ENCODE assay signal across 19 cellular contexts in genomic region chr17:19305261-19305660, GRCh38. TPM values are rescaled to one million over a fixed set of nuclear protein-coding genes. Genes with fewer than 3 reads are reported as not detected.
DNase-seq lines count a peak whose midpoint lies in the region; ATAC-seq and TF ChIP-seq lines count a peak whose summit lies in the region.
"Had no signal": no experiment of that assay in that cellular context is flagged by ENCODE, and none has a peak within 500 bp of the region (broad histone marks: within the 10 kb centered on the region; RNA-seq: fewer than 3 reads in every experiment).

No MANE protein-coding gene starts in this region.

- no peak for DNase-seq in activated CD4-positive, alpha-beta memory T cell treated with anti-CD3 and anti-CD28 coated beads, Interleukin-2, amount 10 ng/mL, durations not matched to agents 7 days and 5 days
- DNase-seq in activated CD4-positive, alpha-beta memory T cell treated with anti-CD3 and anti-CD28 coated beads for 36 hours: no peak
- DNase-seq in amniotic epithelial cell (ENCODE audit: low read depth) (peak; percentile 48), sigmoid colon (peak; percentile 43), G401 (ENCODE audit: low spot score) (no peak)
- DNase-seq in stimulated activated CD4-positive, alpha-beta T cell treated with anti-CD3 and anti-CD28 coated beads, Interleukin-1b, Interleukin-23, amount 100 ng/mL, for 48 hours: no peak
- DNase-seq: activated gamma-delta T cell; COR-L47; GDM1; IMR-90; left colon; NCI-H1417 treated with DMSO at 0.1 percent for 48 hours; NCI-H2227 treated with DMSO at 0.1 percent for 48 hours; SJCRH30; stimulated activated naive CD4-positive, alpha-beta T cell had no signal

- peak overlapping the region; percentile 83 for H3K4me2 ChIP-seq in KMS-11
- H3K4me2 ChIP-seq: smooth muscle cell had no signal

- H3K4me3 ChIP-seq in KMS-11 (IDR thresholded peaks at IDR 0.05; ENCODE audit: insufficient read depth, low read depth, low read length) (no peak overlapping the region), sigmoid colon (no peak overlapping the region)
- H3K4me3 ChIP-seq: pancreas, SJCRH30, smooth muscle cell had no signal

- H2AFZ ChIP-seq in KMS-11 (ENCODE audit: low read depth): no peak overlapping the region

- no peaks in the 10 kb centered on the region for H3K9me3 ChIP-seq in sigmoid colon
- H3K9me3 ChIP-seq: pancreas, SJCRH30 had no signal

- 56 to 62% methylated on average over 5 of the region's 5 CpGs for WGBS in sigmoid colon, 2 donors

- no peak for ATAC-seq in HG02763 (IDR thresholded peaks at IDR 0.05; ENCODE audit: unreplicated experiment)
- ATAC-seq: left colon, pancreas had no signal

- TF ChIP-seq CTCF in KMS-11 (conservative IDR thresholded peaks at IDR 0.05; ENCODE audit: low read depth, low read length): no peak
- no peak for TF ChIP-seq CTCF in sigmoid colon (IDR thresholded peaks at IDR 0.05)

- H3K4me1 Mint-ChIP-seq in activated CD4-positive, alpha-beta memory T cell treated with anti-CD3 and anti-CD28 coated beads, Interleukin-2, amount 10 ng/mL, durations not matched to agents 7 days and 5 days: peaks cover 41% of the 10 kb centered on the region
- H3K4me1 Mint-ChIP-seq in activated CD4-positive, alpha-beta memory T cell treated with anti-CD3 and anti-CD28 coated beads for 36 hours (ENCODE audit: low read depth): peaks cover 28% of the 10 kb centered on the region

- no peaks in the 10 kb centered on the region for H4K20me1 ChIP-seq in KMS-11 (ENCODE audit: insufficient read depth)

- POLR2A ChIA-PET in activated CD4-positive, alpha-beta memory T cell treated with anti-CD3 and anti-CD28 coated beads, Interleukin-2, amount 10 ng/mL, durations not matched to agents 7 days and 5 days (lab: Charles Lee): interaction anchor here (0.6 to 2.2 kb wide), 4 partner anchors 14 to 343 kb away, joined by 3 to 14 read pairs (median 5); partner anchors contain the start of gene ALDH3A2
- POLR2A ChIA-PET in activated CD4-positive, alpha-beta memory T cell treated with anti-CD3 and anti-CD28 coated beads for 36 hours (lab: Charles Lee): interaction anchor here (0.9 to 2.0 kb wide), 3 partner anchors 14 to 29 kb away, joined by 3 to 5 read pairs (median 5); no protein-coding TSS in a partner anchor

- H3K27ac Mint-ChIP-seq in activated CD4-positive, alpha-beta memory T cell treated with anti-CD3 and anti-CD28 coated beads, Interleukin-2, amount 10 ng/mL, durations not matched to agents 7 days and 5 days: peak overlapping the region; percentile 35
- H3K27ac Mint-ChIP-seq in activated CD4-positive, alpha-beta memory T cell treated with anti-CD3 and anti-CD28 coated beads for 36 hours: no peak overlapping the region

- H3K36me3 ChIP-seq in KMS-11 (ENCODE audit: insufficient read depth) (no peaks in the 10 kb centered on the region), sigmoid colon (peaks cover 0 to 8% (median 3%) of the 10 kb centered on the region in 4 donors)
- H3K36me3 ChIP-seq: pancreas, SJCRH30 had no signal

- H3K27me3 ChIP-seq in KMS-11 (ENCODE audit: insufficient read depth, low read depth): no peaks in the 10 kb centered on the region
- H3K27me3 ChIP-seq in sigmoid colon: no peaks in the 10 kb centered on the region
- H3K27me3 ChIP-seq: pancreas, SJCRH30 had no signal

- H3K79me2 ChIP-seq in KMS-11 (ENCODE audit: insufficient read depth, low read depth): no peaks in the 10 kb centered on the region

- H3K27ac ChIP-seq in KMS-11 (peak overlapping the region; percentile 82), sigmoid colon (no peak overlapping the region)
- H3K27ac ChIP-seq: SJCRH30 had no signal

- no peaks in the 10 kb centered on the region for H3K36me3 Mint-ChIP-seq in activated CD4-positive, alpha-beta memory T cell treated with anti-CD3 and anti-CD28 coated beads, Interleukin-2, amount 10 ng/mL, durations not matched to agents 7 days and 5 days (ENCODE audit: low read depth)
- H3K36me3 Mint-ChIP-seq in activated CD4-positive, alpha-beta memory T cell treated with anti-CD3 and anti-CD28 coated beads for 36 hours: no peaks in the 10 kb centered on the region

- no peak for TF ChIP-seq POLR2A in sigmoid colon (IDR thresholded peaks at IDR 0.05)

- peak overlapping the region; percentile 40; the same call in 1 of the 2 replicates for H3K9ac ChIP-seq in KMS-11

- in situ Hi-C loops in G401 (cut with HindIII; ENCODE audit: low sequenced_read_pairs): no loop called here

- CTCF ChIA-PET in activated CD4-positive, alpha-beta memory T cell treated with anti-CD3 and anti-CD28 coated beads, Interleukin-2, amount 10 ng/mL, durations not matched to agents 7 days and 5 days (lab: Charles Lee): interaction anchor here (1.2 to 1.8 kb wide), 4 partner anchors 17 to 58 kb away, joined by 3 to 6 read pairs (median 4); partner anchors contain the start of gene B9D1
- CTCF ChIA-PET in activated CD4-positive, alpha-beta memory T cell treated with anti-CD3 and anti-CD28 coated beads for 36 hours (lab: Charles Lee): interaction anchor here (1.8 kb wide), 1 partner anchor 33 kb away, joined by 4 read pairs; no protein-coding TSS in a partner anchor

- H3K27me3 Mint-ChIP-seq in activated CD4-positive, alpha-beta memory T cell treated with anti-CD3 and anti-CD28 coated beads, Interleukin-2, amount 10 ng/mL, durations not matched to agents 7 days and 5 days: peaks cover 12% of the 10 kb centered on the region
- peaks cover 35% of the 10 kb centered on the region for H3K27me3 Mint-ChIP-seq in activated CD4-positive, alpha-beta memory T cell treated with anti-CD3 and anti-CD28 coated beads for 36 hours

- H3K9me3 Mint-ChIP-seq in activated CD4-positive, alpha-beta memory T cell treated with anti-CD3 and anti-CD28 coated beads, Interleukin-2, amount 10 ng/mL, durations not matched to agents 7 days and 5 days: no peaks in the 10 kb centered on the region
- no peaks in the 10 kb centered on the region for H3K9me3 Mint-ChIP-seq in activated CD4-positive, alpha-beta memory T cell treated with anti-CD3 and anti-CD28 coated beads for 36 hours

- H3K4me1 ChIP-seq in KMS-11 (ENCODE audit: low read depth, poor library complexity, severe bottlenecking) (peaks cover 65% of the 10 kb centered on the region), sigmoid colon (peaks cover 0 to 23% (median 10%) of the 10 kb centered on the region in 4 donors)

- H3K4me3 Mint-ChIP-seq in activated CD4-positive, alpha-beta memory T cell treated with anti-CD3 and anti-CD28 coated beads, Interleukin-2, amount 10 ng/mL, durations not matched to agents 7 days and 5 days: peak overlapping the region; percentile 21
- no peak overlapping the region for H3K4me3 Mint-ChIP-seq in activated CD4-positive, alpha-beta memory T cell treated with anti-CD3 and anti-CD28 coated beads for 36 hours

- intact Hi-C loops in activated CD4-positive, alpha-beta memory T cell treated with anti-CD3 and anti-CD28 coated beads for 36 hours (cut with micrococcal nuclease): no loop called here
- intact Hi-C loops in sigmoid colon (cut with DNase I): no loop called here

- no peak for TF ChIP-seq EP300 in sigmoid colon (IDR thresholded peaks at IDR 0.05)

RNA-seq across cellular contexts. Expression of gene B9D1, which starts 57.3 kb away (rescaled TPM):
- 1 to 10 TPM; 2.7 to 3.1 TPM for total RNA-seq in activated CD4-positive, alpha-beta memory T cell treated with anti-CD3 and anti-CD28 coated beads, Interleukin-2, amount 10 ng/mL, durations not matched to agents 7 days and 5 days
- 1 to 10 TPM; 7.2 to 7.6 TPM for total RNA-seq in activated CD4-positive, alpha-beta memory T cell treated with anti-CD3 and anti-CD28 coated beads for 36 hours
- 10 to 100 TPM; 15.2 to 22.4 (median 16.0) TPM for total RNA-seq in sigmoid colon
- polyA plus RNA-seq in sigmoid colon: 10 to 100 TPM in 1 of 3 donors, 1 to 10 TPM in 2; 6.6 to 12.1 (median 6.9) TPM
- 50.5 and 94.6 TPM in 2 replicates for total RNA-seq in G401 (2014; rRNA removed; shearing (Covaris generic))

Comparison
In these comparisons a context has a peak if more than half of its experiments do, and no peak if none do; other contexts are left out.
1. DNase-seq: peak in amniotic epithelial cell (single experiment) and sigmoid colon (single experiment); none in activated CD4-positive, alpha-beta memory T cell treated with anti-CD3 and anti-CD28 coated beads, Interleukin-2, amount 10 ng/mL, durations not matched to agents 7 days and 5 days (single experiment), activated CD4-positive, alpha-beta memory T cell treated with anti-CD3 and anti-CD28 coated beads for 36 hours (single experiment), stimulated activated CD4-positive, alpha-beta T cell treated with anti-CD3 and anti-CD28 coated beads, Interleukin-1b, Interleukin-23, amount 100 ng/mL, for 48 hours (single experiment) and G401 (single experiment).